ENCODE assay signal across 1 cellular context in the genomic region with DNA sequence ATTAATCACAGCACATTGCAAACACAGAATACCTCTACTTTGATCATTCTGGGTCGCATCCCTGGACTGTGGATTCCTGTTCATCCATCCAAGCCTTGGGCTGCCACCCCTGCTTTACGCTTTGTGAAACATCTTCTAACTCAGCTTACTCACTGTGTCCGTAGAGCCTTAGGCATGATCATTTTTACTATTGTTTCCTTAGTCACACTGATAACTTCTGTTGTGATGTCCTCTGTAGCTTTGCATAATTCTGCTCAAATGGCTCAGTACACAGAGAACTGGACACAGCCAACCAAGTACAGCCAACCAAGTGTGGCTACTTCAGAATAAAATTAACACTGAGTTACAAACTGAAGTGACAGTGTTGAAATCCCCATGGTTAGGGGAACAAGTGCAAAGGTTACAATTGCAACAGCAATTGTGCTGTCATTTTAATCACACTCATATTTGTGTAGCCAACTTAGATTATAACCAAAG.
TF ChIP-seq lines count a peak whose summit lies in the region.

No MANE protein-coding gene starts in this region.

TF ChIP-seq in H1, 55 proteins besides CTCF, POLR2A, EP300 and RAD21:
- TF ChIP-seq GTF2F1 (IDR thresholded peaks at IDR 0.05; ENCODE audit: borderline replicate concordance, low read depth, low read length) (no peak), BACH1 (IDR thresholded peaks at IDR 0.05; ENCODE audit: low read length) (no peak), SIRT6 (IDR thresholded peaks at IDR 0.05; ENCODE audit: low read length) (no peak), SRF (IDR thresholded peaks at IDR 0.05; ENCODE audit: low read depth, low read length) (no peak), SIN3A (conservative IDR thresholded peaks at IDR 0.05 in 1 of 2, IDR thresholded peaks at IDR 0.05 in 1 of 2; ENCODE audit: low read depth in 1 of 2, low read length in 2 of 2) (no peak), POLR2AphosphoS5 (IDR thresholded peaks at IDR 0.05; ENCODE audit: low read depth, low read length) (no peak), PHF8 (conservative IDR thresholded peaks at IDR 0.05; ENCODE audit: low read depth, low read length) (no peak), SIX5 (IDR thresholded peaks at IDR 0.05; ENCODE audit: low read depth, low read length) (no peak)
